In genomic region chr5:135560858-135561257, GRCh38 we compare ENCODE assay signal across 8 cellular contexts. TPM values are rescaled to one million over a fixed set of nuclear protein-coding genes. Genes with fewer than 3 reads are reported as not detected.
DNase-seq lines count a peak whose midpoint lies in the region; ATAC-seq and TF ChIP-seq lines count a peak whose summit lies in the region.

No MANE protein-coding gene starts in this region.

- no peaks in the 10 kb centered on the region for H3K79me2 ChIP-seq in trophoblast cell (ENCODE audit: control insufficient read depth, insufficient read depth, low read length, poor library complexity)

- no peaks in the 10 kb centered on the region for H3K9me3 ChIP-seq in trophoblast cell (ENCODE audit: insufficient read depth, low read depth, low read length)
- no peaks in the 10 kb centered on the region for H3K9me3 ChIP-seq in uterus

- H3K4ac ChIP-seq in trophoblast cell (ENCODE audit: low read depth, low read length) = no peak overlapping the region

- H3K27ac ChIP-seq in foreskin keratinocyte (no peak overlapping the region), trophoblast cell (ENCODE audit: low read depth, low read length) (no peak overlapping the region), uterus (no peak overlapping the region)

- WGBS in trophoblast cell (ENCODE audit: extremely low coverage, insufficient coverage, insufficient read length) = no CpG with 5 or more reads among the region's 14 CpGs

- H2BK5ac ChIP-seq in trophoblast cell (ENCODE audit: low read depth, low read length, poor library complexity) = no peak overlapping the region

- no peak overlapping the region for H2BK120ac ChIP-seq in trophoblast cell (ENCODE audit: insufficient read depth, low read length, poor library complexity)

- peak; percentile 87 for ATAC-seq in GM21619 (IDR thresholded peaks at IDR 0.05; ENCODE audit: unreplicated experiment)
- peak; percentile 91 for ATAC-seq in foreskin keratinocyte

- in situ Hi-C loops in KBM-7 (cut with MboI; ENCODE audit: low pct_unique_long_range_greater_than_20kb, low sequenced_read_pairs) = loop anchor here (10.0 kb wide), 1 partner anchor 274 kb away; the partner anchor contains the start of gene SLC25A48

- TF ChIP-seq CTCF in foreskin keratinocyte (conservative IDR thresholded peaks at IDR 0.05) (peak; percentile 94), uterus (IDR thresholded peaks at IDR 0.05) (peak; percentile 37 to 55 (median 50))

- peak overlapping the region; percentile 26 for H2AFZ ChIP-seq in trophoblast cell (ENCODE audit: insufficient read depth, low read length, poor library complexity)

- H3K23ac ChIP-seq in trophoblast cell (ENCODE audit: low read length) = no peak overlapping the region

- no peak overlapping the region for H3K4me2 ChIP-seq in trophoblast cell (ENCODE audit: low read length)

- H3K27me3 ChIP-seq in foreskin keratinocyte (peaks cover 18% of the 10 kb centered on the region), trophoblast cell (ENCODE audit: insufficient read depth, low read length) (no peaks in the 10 kb centered on the region), uterus (no peaks in the 10 kb centered on the region)

- no peak overlapping the region for H3K9ac ChIP-seq in trophoblast cell (ENCODE audit: low read length)

- H2AK5ac ChIP-seq in trophoblast cell (ENCODE audit: low read length) = no peak overlapping the region

- no peak overlapping the region for H2BK12ac ChIP-seq in trophoblast cell (ENCODE audit: low read length)

- no peak overlapping the region for H3K14ac ChIP-seq in trophoblast cell (ENCODE audit: low read length)

- H3K18ac ChIP-seq in trophoblast cell (ENCODE audit: low read length) = no peak overlapping the region

- H3K36me3 ChIP-seq in trophoblast cell (ENCODE audit: control insufficient read depth in 1 of 2, insufficient read depth in 2 of 2, low read length in 2 of 2) (no peaks in the 10 kb centered on the region), uterus (no peaks in the 10 kb centered on the region)

- intact Hi-C loops in uterus (cut with DNase I; ENCODE audit: low total_unique reads) = no loop called here

- no peaks in the 10 kb centered on the region for H3K79me1 ChIP-seq in trophoblast cell (ENCODE audit: low read length)

- no peak overlapping the region for H4K91ac ChIP-seq in trophoblast cell (ENCODE audit: low read depth, low read length)

- DNase-seq in EH (ENCODE audit: low read depth) (peak; percentile 78), KBM-7 (peak; percentile 98), RKO (ENCODE audit: low spot score) (peak; percentile 81), foreskin keratinocyte (peak in 1 of 2 donors; percentile 52), trophoblast cell (peak; percentile 70 to 90), uterus (peak; percentile 17 to 43)
- peak; percentile 15 to 16 for DNase-seq in activated T-helper 1 cell treated with anti-CD3 and anti-CD28 coated beads, Interleukin-2, amount 50 U/mL, for 16 hours (ENCODE audit: low read depth in 1 of 2, low spot score in 1 of 2)

- H3K4me1 ChIP-seq in foreskin keratinocyte (no peaks in the 10 kb centered on the region), trophoblast cell (ENCODE audit: control insufficient read depth in 1 of 2, insufficient read depth in 2 of 2, low read length in 2 of 2) (no peaks in the 10 kb centered on the region), uterus (no peaks in the 10 kb centered on the region)

- TF ChIP-seq POLR2A in uterus (IDR thresholded peaks at IDR 0.05) = no peak

- H4K8ac ChIP-seq in trophoblast cell (ENCODE audit: low read depth, low read length) = peak overlapping the region; percentile 30

- no peak overlapping the region for H4K12ac ChIP-seq in trophoblast cell (ENCODE audit: low read depth, low read length)

- H3K4me3 ChIP-seq in trophoblast cell (ENCODE audit: low read depth, low read length) (no peak overlapping the region), uterus (no peak overlapping the region)

RNA-seq across cellular contexts. Expression of gene CXCL14, which starts 17.9 kb away (rescaled TPM):
- total RNA-seq in foreskin keratinocyte (0.42 and 0.44 TPM in 2 replicates), uterus (10 to 100 TPM in 1 of 4 donors, 1 to 10 TPM in 3; 1.4 to 10.9 (median 3.5) TPM)
- polyA plus RNA-seq in foreskin keratinocyte = 0.48 and 0.57 TPM in 2 replicates
- 102 and 105 TPM in 2 replicates for polyA plus RNA-seq in trophoblast cell (2013)

RNA-seq across cellular contexts. Expression of gene NEUROG1, which starts 25.1 kb away (rescaled TPM):
- not detected in 2 replicates for total RNA-seq in foreskin keratinocyte
- not detected in 2 replicates for polyA plus RNA-seq in foreskin keratinocyte
- not detected in 2 replicates for polyA plus RNA-seq in trophoblast cell (2013)
- total RNA-seq in uterus = not detected
